In genomic region chrX:108704839-108705238, GRCh38 we compare ENCODE assay signal across 13 cellular contexts. TPM values are rescaled to one million over a fixed set of nuclear protein-coding genes. Genes with fewer than 3 reads are reported as not detected.
DNase-seq lines count a peak whose midpoint lies in the region; ATAC-seq and TF ChIP-seq lines count a peak whose summit lies in the region.
"Had no signal": no experiment of that assay in that cellular context is flagged by ENCODE, and none has a peak within 500 bp of the region (broad histone marks: within the 10 kb centered on the region; RNA-seq: fewer than 3 reads in every experiment).

No MANE protein-coding gene starts in this region.

- CTCF ChIA-PET in activated CD8-positive, alpha-beta T cell treated with anti-CD3 and anti-CD28 coated beads, Interleukin-2, amount 10 ng/mL, durations not matched to agents 7 days and 5 days (lab: Charles Lee) = no interaction called here

- no peak overlapping the region for H3K4me2 ChIP-seq in neural progenitor cell

- H3K27me3 Mint-ChIP-seq in progenitor cell of endocrine pancreas (no peaks in the 10 kb centered on the region), neural progenitor cell (ENCODE audit: insufficient read depth, low read depth) (no peaks in the 10 kb centered on the region)
- no peaks in the 10 kb centered on the region for H3K27me3 Mint-ChIP-seq in activated CD8-positive, alpha-beta T cell treated with anti-CD3 and anti-CD28 coated beads, Interleukin-2, amount 10 ng/mL, durations not matched to agents 7 days and 5 days (ENCODE audit: low read depth)

- H3K9me3 ChIP-seq in neural progenitor cell (ENCODE audit: low read depth) = no peaks in the 10 kb centered on the region

- no peak overlapping the region for H3K4me3 ChIP-seq in LNCaP clone FGC (ENCODE audit: low read depth, low read length)
- H3K4me3 ChIP-seq in epithelial cell of esophagus (ENCODE audit: low read length) = no peak overlapping the region
- H3K4me3 ChIP-seq in neural progenitor cell = no peak overlapping the region

- no peaks in the 10 kb centered on the region for H3K79me2 ChIP-seq in neural progenitor cell (ENCODE audit: low read depth)

- H3K4me1 Mint-ChIP-seq in progenitor cell of endocrine pancreas (ENCODE audit: low read depth) (peaks cover 8% of the 10 kb centered on the region), neural progenitor cell (peaks cover 3% of the 10 kb centered on the region)
- no peaks in the 10 kb centered on the region for H3K4me1 Mint-ChIP-seq in activated CD8-positive, alpha-beta T cell treated with anti-CD3 and anti-CD28 coated beads, Interleukin-2, amount 10 ng/mL, durations not matched to agents 7 days and 5 days (ENCODE audit: low read depth)
- H3K4me1 Mint-ChIP-seq: H9 had no signal

- TF ChIP-seq CTCF in LNCaP clone FGC (IDR thresholded peaks at IDR 0.05; ENCODE audit: control insufficient read depth, extremely low read depth, insufficient read depth) = no peak
- TF ChIP-seq CTCF in epithelial cell of esophagus (IDR thresholded peaks at IDR 0.05; ENCODE audit: insufficient read depth, low read depth, low read length, missing control alignments) = no peak
- no peak for TF ChIP-seq CTCF in progenitor cell of endocrine pancreas (IDR thresholded peaks at IDR 0.05; ENCODE audit: unreplicated experiment)
- TF ChIP-seq CTCF in neural progenitor cell (IDR thresholded peaks at IDR 0.05) = no peak

- H3K27ac ChIP-seq in neural progenitor cell = no peak overlapping the region

- H2AFZ ChIP-seq in neural progenitor cell (replicated peaks) = no peak overlapping the region

- ATAC-seq in activated CD8-positive, alpha-beta T cell treated with anti-CD3 and anti-CD28 coated beads, Interleukin-2, amount 10 ng/mL, durations not matched to agents 7 days and 5 days = no peak

- H3K36me3 Mint-ChIP-seq in progenitor cell of endocrine pancreas (ENCODE audit: insufficient read depth) (no peaks in the 10 kb centered on the region), neural progenitor cell (no peaks in the 10 kb centered on the region)
- H3K36me3 Mint-ChIP-seq in activated CD8-positive, alpha-beta T cell treated with anti-CD3 and anti-CD28 coated beads, Interleukin-2, amount 10 ng/mL, durations not matched to agents 7 days and 5 days (ENCODE audit: low read depth) = no peaks in the 10 kb centered on the region

- no peaks in the 10 kb centered on the region for H3K27me3 ChIP-seq in neural progenitor cell

- peaks cover 4% of the 10 kb centered on the region for H3K4me1 ChIP-seq in neural progenitor cell

- no peaks in the 10 kb centered on the region for H3K9me3 Mint-ChIP-seq in progenitor cell of endocrine pancreas (ENCODE audit: low read depth)
- H3K9me3 Mint-ChIP-seq in neural progenitor cell = no peaks in the 10 kb centered on the region
- no peaks in the 10 kb centered on the region for H3K9me3 Mint-ChIP-seq in activated CD8-positive, alpha-beta T cell treated with anti-CD3 and anti-CD28 coated beads, Interleukin-2, amount 10 ng/mL, durations not matched to agents 7 days and 5 days (ENCODE audit: insufficient read depth)
- H3K9me3 Mint-ChIP-seq: H9 had no signal

- POLR2A ChIA-PET in activated CD8-positive, alpha-beta T cell treated with anti-CD3 and anti-CD28 coated beads, Interleukin-2, amount 10 ng/mL, durations not matched to agents 7 days and 5 days (lab: Charles Lee) = no interaction called here

- no peak overlapping the region for H3K4me3 Mint-ChIP-seq in progenitor cell of endocrine pancreas (ENCODE audit: low read depth)
- H3K4me3 Mint-ChIP-seq in neural progenitor cell = no peak overlapping the region
- no peak overlapping the region for H3K4me3 Mint-ChIP-seq in activated CD8-positive, alpha-beta T cell treated with anti-CD3 and anti-CD28 coated beads, Interleukin-2, amount 10 ng/mL, durations not matched to agents 7 days and 5 days
- H3K4me3 Mint-ChIP-seq: H9 had no signal

- H3K9ac ChIP-seq in neural progenitor cell = no peak overlapping the region

- peak overlapping the region; percentile 62 for H3K27ac Mint-ChIP-seq in progenitor cell of endocrine pancreas
- no peak overlapping the region for H3K27ac Mint-ChIP-seq in neural progenitor cell
- no peak overlapping the region for H3K27ac Mint-ChIP-seq in activated CD8-positive, alpha-beta T cell treated with anti-CD3 and anti-CD28 coated beads, Interleukin-2, amount 10 ng/mL, durations not matched to agents 7 days and 5 days
- H3K27ac Mint-ChIP-seq: H9 had no signal

- no peaks in the 10 kb centered on the region for H4K20me1 ChIP-seq in neural progenitor cell (ENCODE audit: low read depth)

- H3F3A ChIP-seq in neural progenitor cell (ENCODE audit: low read depth) = no peaks in the 10 kb centered on the region

- DNase-seq in DMS53 (lab: John Stamatoyannopoulos, UW) (peak; percentile 68), LNCaP clone FGC (ENCODE audit: low read depth) (peak; percentile 58), epithelial cell of esophagus (ENCODE audit: low read depth) (peak; percentile 69), progenitor cell of endocrine pancreas (ENCODE audit: low spot score, unreplicated experiment) (no peak), neural progenitor cell (ENCODE audit: low spot score) (no peak), OCI-M2 (lab: John Stamatoyannopoulos, UW; ENCODE audit: unreplicated experiment) (no peak)
- no peak for DNase-seq in activated CD8-positive, alpha-beta T cell treated with anti-CD3 and anti-CD28 coated beads, Interleukin-2, amount 10 ng/mL, durations not matched to agents 7 days and 5 days
- DNase-seq: DMS 273 treated with DMSO at 0.1 percent for 48 hours, DMS79 treated with DMSO at 0.1 percent for 48 hours, EL, GOT3, H9 had no signal

- H3K36me3 ChIP-seq in neural progenitor cell = no peaks in the 10 kb centered on the region

RNA-seq across cellular contexts. Expression of gene IRS4, which starts 31.5 kb away (rescaled TPM):
- total RNA-seq in progenitor cell of endocrine pancreas (1.0 and 1.2 TPM in 2 replicates), neural progenitor cell (ENCODE audit: low replicate concordance) (70.1 and 102 TPM in 2 replicates)
- total RNA-seq in activated CD8-positive, alpha-beta T cell treated with anti-CD3 and anti-CD28 coated beads, Interleukin-2, amount 10 ng/mL, durations not matched to agents 7 days and 5 days = not detected
- total RNA-seq: HT-29 had no signal

Comparison
In these comparisons a context has a peak if more than half of its experiments do, and no peak if none do; other contexts are left out.
1. DNase-seq: peak in DMS53 (single experiment), LNCaP clone FGC (single experiment) and epithelial cell of esophagus (single experiment); none in progenitor cell of endocrine pancreas (single experiment), neural progenitor cell (single experiment), activated CD8-positive, alpha-beta T cell treated with anti-CD3 and anti-CD28 coated beads, Interleukin-2, amount 10 ng/mL, durations not matched to agents 7 days and 5 days (single experiment) and OCI-M2 (single experiment).
2. RNA of gene IRS4, which starts 31.5 kb away (total RNA-seq): 70.1 to 102 TPM in neural progenitor cell; 1.0 to 1.2 TPM in progenitor cell of endocrine pancreas and not detected in activated CD8-positive, alpha-beta T cell treated with anti-CD3 and anti-CD28 coated beads, Interleukin-2, amount 10 ng/mL, durations not matched to agents 7 days and 5 days; every median in the first group is over 10 times any median in the second.